In genomic region chr19:804419-805160, GRCh38 we compare ENCODE assay signal across 32 cellular contexts. TPM values are rescaled to one million over a fixed set of nuclear protein-coding genes. Genes with fewer than 3 reads are reported as not detected.
DNase-seq lines count a peak whose midpoint lies in the region; ATAC-seq, FAIRE-seq and TF ChIP-seq lines count a peak whose summit lies in the region.
"Had no signal": no experiment of that assay in that cellular context is flagged by ENCODE, and none has a peak within 500 bp of the region (broad histone marks: within the 10 kb centered on the region; RNA-seq: fewer than 3 reads in every experiment).

No MANE protein-coding gene starts in this region.

- peaks cover 80% of the 10 kb centered on the region for H3K36me3 ChIP-seq in IMR-90 (ENCODE audit: control insufficient read depth, insufficient read depth, low read length)
- peaks cover 52 to 93% of the 10 kb centered on the region in 2 experiments; a peak in 4 of 5 replicates for H3K36me3 ChIP-seq in HepG2 (replicated peaks in 1 of 2; ENCODE audit: control insufficient read depth in 1 of 2, insufficient read depth in 2 of 2, low read length in 2 of 2)

- CTCF ChIA-PET in IMR-90 (lab: Yijun Ruan, JAX) (no interaction called here), HepG2 (lab: Yijun Ruan, JAX; ENCODE audit: low intra/inter-chr PET ratio, low total read pairs) (no interaction called here)

- ATAC-seq in left cardiac atrium (no peak), left ventricle myocardium superior (no peak), IMR-90 (ENCODE audit: low read depth) (no peak), HepG2 (no peak; the same call in 2 of the 3 replicates), HG03159 (IDR thresholded peaks at IDR 0.05; ENCODE audit: unreplicated experiment) (no peak)
- ATAC-seq in stimulated activated effector memory CD8-positive, alpha-beta T cell treated with anti-CD3 and anti-CD28 coated beads, Interleukin-12 subunit alpha, Interleukin-12 subunit beta, amount 100 ng/mL, for 72 hours = no peak
- ATAC-seq: activated T-helper 17 cell treated with anti-CD3 and anti-CD28 coated beads, Interleukin-2, amount 50 U/mL, for 72 hours had no signal

- POLR2A ChIA-PET in IMR-90 (lab: Charles Lee; ENCODE audit: unreplicated experiment) (no interaction called here), HepG2 (lab: Yijun Ruan, JAX) (no interaction called here)

- H2AK5ac ChIP-seq in IMR-90 (ENCODE audit: low read depth, low read length) = no peak overlapping the region

- intact Hi-C loops in left cardiac atrium (cut with DNase I) = no loop called here
- intact Hi-C loops in left ventricle myocardium superior (cut with micrococcal nuclease) = no loop called here
- intact Hi-C loops in IMR-90 (cut with micrococcal nuclease) = no loop called here
- intact Hi-C loops in HepG2 (cut with micrococcal nuclease; ENCODE audit: unreplicated experiment) = no loop called here

- BruUV-seq in IMR-90 (replicated peaks; lab: Mats Ljungman, UMichigan) = TSS peak; percentile 50
- no TSS peak for BruUV-seq in HepG2 (replicated peaks; lab: Mats Ljungman, UMichigan)

- H3K4me1 ChIP-seq in IMR-90 (ENCODE audit: control insufficient read depth, insufficient read depth, low read length) = peaks cover 25% of the 10 kb centered on the region
- H3K4me1 ChIP-seq in HepG2 (ENCODE audit: insufficient read depth, low read length) = peaks cover 30% of the 10 kb centered on the region

- H3K18ac ChIP-seq in IMR-90 (ENCODE audit: low read depth, low read length) = no peak overlapping the region

- no peak overlapping the region for H3K4me2 ChIP-seq in IMR-90 (ENCODE audit: low read depth, low read length)
- no peak overlapping the region for H3K4me2 ChIP-seq in HepG2 (ENCODE audit: low read depth, low read length)

- no peak overlapping the region for H2BK15ac ChIP-seq in IMR-90 (ENCODE audit: low read depth, low read length)

- H4K8ac ChIP-seq in IMR-90 (ENCODE audit: low read depth in 2 of 2, low read length in 2 of 2) = no peak overlapping the region

- no peaks in the 10 kb centered on the region for H3K9me3 ChIP-seq in IMR-90 (ENCODE audit: control insufficient read depth, insufficient read depth, low read length)
- H3K9me3 ChIP-seq in HepG2 (ENCODE audit: low read length) = no peaks in the 10 kb centered on the region
- H3K9me3 ChIP-seq: Peyer's patch, sigmoid colon, suprapubic skin had no signal

- peak overlapping the region; percentile 94 for H3K27ac Mint-ChIP-seq in stimulated activated effector memory CD8-positive, alpha-beta T cell treated with anti-CD3 and anti-CD28 coated beads, Interleukin-12 subunit alpha, Interleukin-12 subunit beta, amount 100 ng/mL, for 72 hours
- H3K27ac Mint-ChIP-seq: activated T-helper 17 cell treated with anti-CD3 and anti-CD28 coated beads, Interleukin-2, amount 50 U/mL, for 72 hours; stimulated activated memory B cell treated with anti-CD40 and anti-IgM and Interleukin-4, amounts not matched to agents 10 μg/mL and 1 μg/mL and 100 μg/mL, for 72 hours had no signal

- H3K23ac ChIP-seq in IMR-90 (ENCODE audit: low read depth, low read length) = no peak overlapping the region

- H3K27ac ChIP-seq in IMR-90 (ENCODE audit: insufficient read depth, low read length) (no peak overlapping the region), HepG2 (ENCODE audit: extremely low read length, insufficient read depth, low read length) (no peak overlapping the region)
- H3K27ac ChIP-seq: dorsolateral prefrontal cortex, GM23248, Peyer's patch, suprapubic skin had no signal

- H3K9me1 ChIP-seq in IMR-90 (ENCODE audit: insufficient read depth, low read length) = peaks cover 11% of the 10 kb centered on the region; the same call in 1 of the 2 replicates

- H2BK120ac ChIP-seq in IMR-90 (ENCODE audit: low read depth, low read length) = no peak overlapping the region

- H3K79me2 ChIP-seq in HepG2 (ENCODE audit: insufficient read depth, low read length) = peaks cover 78% of the 10 kb centered on the region

- H3K27me3 ChIP-seq in IMR-90 (ENCODE audit: control insufficient read depth, insufficient read depth, low read length) = no peaks in the 10 kb centered on the region
- H3K27me3 ChIP-seq in HepG2 (ENCODE audit: control insufficient read depth in 1 of 2, insufficient read depth in 2 of 2, low read length in 2 of 2) = no peaks in the 10 kb centered on the region
- H3K27me3 ChIP-seq: dorsolateral prefrontal cortex, Peyer's patch, sigmoid colon, suprapubic skin had no signal

- H3K4me3 Mint-ChIP-seq in stimulated activated effector memory CD8-positive, alpha-beta T cell treated with anti-CD3 and anti-CD28 coated beads, Interleukin-12 subunit alpha, Interleukin-12 subunit beta, amount 100 ng/mL, for 72 hours = no peak overlapping the region
- H3K4me3 Mint-ChIP-seq: CD14-positive monocyte; stimulated activated memory B cell treated with anti-CD40 and anti-IgM and Interleukin-4, amounts not matched to agents 10 μg/mL and 1 μg/mL and 100 μg/mL, for 72 hours had no signal

- dilution Hi-C loops in IMR-90 (cut with HindIII; ENCODE audit: low sequenced_read_pairs, unreplicated experiment) = no loop called here

- TF ChIP-seq POLR2A in IMR-90 (IDR thresholded peaks at IDR 0.05; ENCODE audit: low read depth, low read length) = no peak
- TF ChIP-seq POLR2A in HepG2 (IDR thresholded peaks at IDR 0.05; ENCODE audit: insufficient read depth in 1 of 2, low read depth in 2 of 2, low read length in 2 of 2) = peak; percentile 15 to 30; a peak in 2 of 4 replicates

- H4K91ac ChIP-seq in IMR-90 (ENCODE audit: insufficient read depth, low read depth, low read length) = no peak overlapping the region

- H2BK20ac ChIP-seq in IMR-90 (ENCODE audit: low read depth, low read length) = no peak overlapping the region

- 94% methylated on average over 42 of the region's 53 CpGs; no CpG with 5 or more reads in 1 of the 2 experiments for WGBS in IMR-90 (ENCODE audit: extremely low coverage in 2 of 2, insufficient read length in 1 of 2), 2 experiments
- 96% methylated on average over 16 of the region's 53 CpGs for WGBS in HepG2 (ENCODE audit: low lambda C conversion rate)

- H4K5ac ChIP-seq in IMR-90 (ENCODE audit: low read depth, low read length) = no peak overlapping the region

- H2AFZ ChIP-seq in IMR-90 (replicated peaks; ENCODE audit: low read length, poor library complexity) (no peak overlapping the region), HepG2 (ENCODE audit: low read length) (no peak overlapping the region)
- H2AFZ ChIP-seq: GM23248 had no signal

- FAIRE-seq in HepG2 (lab: Jason Lieb, UNC) = no peak
- FAIRE-seq: astrocyte, keratinocyte, urothelium cell line had no signal

- no peak overlapping the region for H3K4me3 ChIP-seq in IMR-90 (ENCODE audit: insufficient read depth, low read depth, low read length)
- H3K4me3 ChIP-seq in HepG2 (replicated peaks in 1 of 3; ENCODE audit: insufficient read depth in 1 of 3, low read depth in 2 of 3, low read length in 3 of 3) = no peak overlapping the region
- H3K4me3 ChIP-seq: dorsolateral prefrontal cortex, GM23248, lung, Peyer's patch, sigmoid colon, suprapubic skin had no signal

- TF ChIP-seq EP300 in HepG2 (IDR thresholded peaks at IDR 0.05; ENCODE audit: low read depth in 2 of 2, low read length in 2 of 2) (no peak), HepG2 (CRISPR knock-in tag; IDR thresholded peaks at IDR 0.05; ENCODE audit: borderline replicate concordance) (no peak)

- H4K20me1 ChIP-seq in IMR-90 (ENCODE audit: insufficient read depth, low read length) = peaks cover 100% of the 10 kb centered on the region
- peaks cover 88% of the 10 kb centered on the region for H4K20me1 ChIP-seq in HepG2 (ENCODE audit: insufficient read depth, low read length)

- H3K36me3 Mint-ChIP-seq in stimulated activated effector memory CD8-positive, alpha-beta T cell treated with anti-CD3 and anti-CD28 coated beads, Interleukin-12 subunit alpha, Interleukin-12 subunit beta, amount 100 ng/mL, for 72 hours = peaks cover 99% of the 10 kb centered on the region

- H2AK9ac ChIP-seq in IMR-90 (replicated peaks; ENCODE audit: low read depth, low read length, poor library complexity) = no peak overlapping the region

- peaks cover 61% of the 10 kb centered on the region for H3K4me1 Mint-ChIP-seq in stimulated activated effector memory CD8-positive, alpha-beta T cell treated with anti-CD3 and anti-CD28 coated beads, Interleukin-12 subunit alpha, Interleukin-12 subunit beta, amount 100 ng/mL, for 72 hours

- TF ChIP-seq RAD21 in IMR-90 (IDR thresholded peaks at IDR 0.05; ENCODE audit: low read length) (no peak), HepG2 (CRISPR knock-in tag; IDR thresholded peaks at IDR 0.05) (no peak)

- no peak overlapping the region for H3K4ac ChIP-seq in IMR-90 (ENCODE audit: low read depth, low read length)

- DNase-seq in left cardiac atrium = peak; percentile 22
- no peak for DNase-seq in left ventricle myocardium superior
- DNase-seq in IMR-90 = no peak
- no peak for DNase-seq in HepG2 (ENCODE audit: low spot score)
- no peak for DNase-seq in stimulated activated effector memory CD8-positive, alpha-beta T cell treated with anti-CD3 and anti-CD28 coated beads, Interleukin-12 subunit alpha, Interleukin-12 subunit beta, amount 100 ng/mL, for 72 hours (ENCODE audit: low spot score in 2 of 2)
- DNase-seq in OCI-M1 (lab: John Stamatoyannopoulos, UW) = no peak
- no peak for DNase-seq in AG20443 (ENCODE audit: low spot score)
- DNase-seq: activated CD4-positive, alpha-beta T cell treated with anti-CD3 and anti-CD28 coated beads, Interleukin-2, amount 50 U/mL, for 1 hour; dorsolateral prefrontal cortex; glutamatergic neuron; GM23248; NCI-H1417; NCI-H2029 treated with DMSO at 0.1 percent for 48 hours; NCI-H2227 treated with DMSO at 0.1 percent for 48 hours; NCI-H526 treated with DMSO at 0.1 percent for 48 hours; Peyer's patch; sigmoid colon; stimulated activated CD4-positive, alpha-beta T cell treated with anti-CD3 and anti-CD28 coated beads, Interleukin-4, amount 100 ng/mL, for 24 hours had no signal

- TF ChIP-seq CTCF in IMR-90 (conservative IDR thresholded peaks at IDR 0.05; ENCODE audit: low read depth, low read length) (no peak), HepG2 (CRISPR knock-in tag; IDR thresholded peaks at IDR 0.05) (no peak)

- H3K9me3 Mint-ChIP-seq in stimulated activated effector memory CD8-positive, alpha-beta T cell treated with anti-CD3 and anti-CD28 coated beads, Interleukin-12 subunit alpha, Interleukin-12 subunit beta, amount 100 ng/mL, for 72 hours = no peaks in the 10 kb centered on the region
- H3K9me3 Mint-ChIP-seq: activated T-helper 17 cell treated with anti-CD3 and anti-CD28 coated beads, Interleukin-2, amount 50 U/mL, for 72 hours; CD14-positive monocyte; neural crest cell; stimulated activated memory B cell treated with anti-CD40 and anti-IgM and Interleukin-4, amounts not matched to agents 10 μg/mL and 1 μg/mL and 100 μg/mL, for 72 hours had no signal

- no peak overlapping the region for H3K56ac ChIP-seq in IMR-90 (ENCODE audit: extremely low read depth, insufficient read depth, low read length)

- in situ Hi-C loops in IMR-90 (cut with MboI; ENCODE audit: low sequenced_read_pairs) = no loop called here
- in situ Hi-C loops in HepG2 (cut with HindIII; ENCODE audit: extremely low pct_ligation_motif_present, low pct_unique_long_range_greater_than_20kb) = no loop called here

- H3K14ac ChIP-seq in IMR-90 (replicated peaks; ENCODE audit: low read depth, low read length) = no peak overlapping the region

- H2BK5ac ChIP-seq in IMR-90 (ENCODE audit: low read depth, low read length, poor library complexity, severe bottlenecking) = no peak overlapping the region

- H3K9ac ChIP-seq in IMR-90 (ENCODE audit: low read depth, low read length) (no peak overlapping the region), HepG2 (ENCODE audit: insufficient read depth, low read depth, low read length) (no peak overlapping the region)
- H3K9ac ChIP-seq: GM23248 had no signal

- H3K79me1 ChIP-seq in IMR-90 (ENCODE audit: low read depth in 1 of 2, low read length in 2 of 2) = peaks cover 5 to 47% of the 10 kb centered on the region in 2 experiments

RNA-seq across cellular contexts. Expression of gene PTBP1, which starts 7.3 kb away (rescaled TPM):
- total RNA-seq in left cardiac atrium (100 to 1,000 TPM in 1 of 2 donors, 10 to 100 TPM in 1; 90.1 to 131 TPM), left ventricle myocardium superior (58.1 TPM), IMR-90 (2012; rRNA removed) (95.5 and 146 TPM in 2 replicates), HepG2 (2016; rRNA removed; fragmentation: Illumina TruSeq; extraction: Trizol) (188 and 195 TPM in 2 replicates)
- polyA plus RNA-seq in IMR-90 (2012; rRNA removed) (269 and 483 TPM in 2 replicates), HepG2 (2011; rRNA removed) (288 and 314 TPM in 2 replicates)
- 96.3 and 257 TPM in 2 replicates for polyA plus RNA-seq in IMR-90 (2012; cell fraction: cytosol; rRNA removed)
- polyA plus RNA-seq in IMR-90 (2012; cell fraction: nucleus; rRNA removed; ENCODE audit: low replicate concordance) = 324 and 629 TPM in 2 replicates
- total RNA-seq in HepG2 (2016; cell fraction: cytosol; rRNA removed; fragmentation: Illumina TruSeq; extraction: Trizol; ENCODE audit: low read depth) = 49.8 and 51.1 TPM in 2 replicates
- total RNA-seq in HepG2 (2016; cell fraction: insoluble cytoplasmic fraction; rRNA removed; fragmentation: Illumina TruSeq; extraction: Trizol) = 161 and 198 TPM in 2 replicates
- total RNA-seq in HepG2 (2016; cell fraction: membrane; rRNA removed; fragmentation: Illumina TruSeq; extraction: Trizol) = 106 and 109 TPM in 2 replicates
- total RNA-seq in HepG2 (2016; cell fraction: nucleus; rRNA removed; fragmentation: Illumina TruSeq; extraction: Trizol) = 117 and 125 TPM in 2 replicates
- 80.5 and 107 TPM in 2 replicates for polyA plus RNA-seq in HepG2 (2011; cell fraction: cytosol; rRNA removed)
- polyA plus RNA-seq in HepG2 (2011; cell fraction: nucleus; rRNA removed) = 339 and 475 TPM in 2 replicates
- polyA plus RNA-seq in HepG2 (2012) = 291 and 347 TPM in 2 replicates
- polyA plus RNA-seq in HepG2 (2016; cell fraction: cytosol; fragmentation: Illumina TruSeq; extraction: Trizol; ENCODE audit: low read depth) = 51.1 and 55.1 TPM in 2 replicates
- polyA plus RNA-seq in HepG2 (2016; cell fraction: insoluble cytoplasmic fraction; fragmentation: Illumina TruSeq; extraction: Trizol; ENCODE audit: low read depth) = 208 and 235 TPM in 2 replicates
- polyA plus RNA-seq in HepG2 (2016; cell fraction: membrane; fragmentation: Illumina TruSeq; extraction: Trizol; ENCODE audit: low read depth) = 112 TPM in 2 replicates
- polyA plus RNA-seq in HepG2 (2016; cell fraction: nucleus; fragmentation: Illumina TruSeq; extraction: Trizol; ENCODE audit: insufficient read depth, low read depth) = 264 and 280 TPM in 2 replicates
- 302 and 434 TPM in 2 replicates for polyA minus RNA-seq in HepG2 (2011; rRNA and poly(A)+ RNA removed; ENCODE audit: low replicate concordance)
- polyA minus RNA-seq in HepG2 (2011; cell fraction: cytosol; rRNA and poly(A)+ RNA removed) = 155 and 182 TPM in 2 replicates
- polyA minus RNA-seq in HepG2 (2011; cell fraction: nucleus; rRNA and poly(A)+ RNA removed) = 142 and 164 TPM in 2 replicates

RNA-seq across cellular contexts. Expression of gene PLPPR3, which starts 17.2 kb away (rescaled TPM):
- total RNA-seq in left cardiac atrium = under 1 TPM; 0.21 to 0.27 TPM
- total RNA-seq in left ventricle myocardium superior = not detected
- 0.36 and 0.56 TPM in 2 replicates for total RNA-seq in IMR-90 (2012; rRNA removed)
- polyA plus RNA-seq in IMR-90 (2012; rRNA removed) = 1.2 and 2.0 TPM in 2 replicates
- polyA plus RNA-seq in IMR-90 (2012; cell fraction: cytosol; rRNA removed) = 1.0 and 4.3 TPM in 2 replicates
- 1.4 and 3.6 TPM in 2 replicates for polyA plus RNA-seq in IMR-90 (2012; cell fraction: nucleus; rRNA removed; ENCODE audit: low replicate concordance)
- 0.07 TPM in 1 of 2 replicates, not detected in the other for total RNA-seq in HepG2 (2016; rRNA removed; fragmentation: Illumina TruSeq; extraction: Trizol)
- total RNA-seq in HepG2 (2016; cell fraction: cytosol; rRNA removed; fragmentation: Illumina TruSeq; extraction: Trizol; ENCODE audit: low read depth) = not detected in 2 replicates
- total RNA-seq in HepG2 (2016; cell fraction: insoluble cytoplasmic fraction; rRNA removed; fragmentation: Illumina TruSeq; extraction: Trizol) = 0.09 TPM in 1 of 2 replicates, not detected in the other
- not detected in 2 replicates for total RNA-seq in HepG2 (2016; cell fraction: membrane; rRNA removed; fragmentation: Illumina TruSeq; extraction: Trizol)
- total RNA-seq in HepG2 (2016; cell fraction: nucleus; rRNA removed; fragmentation: Illumina TruSeq; extraction: Trizol) = not detected in 2 replicates
- 0.16 and 0.17 TPM in 2 replicates for polyA plus RNA-seq in HepG2 (2011; rRNA removed)
- polyA plus RNA-seq in HepG2 (2011; cell fraction: cytosol; rRNA removed) = 0.14 and 0.19 TPM in 2 replicates
- polyA plus RNA-seq in HepG2 (2011; cell fraction: nucleus; rRNA removed) = 0.19 and 0.34 TPM in 2 replicates
- polyA plus RNA-seq in HepG2 (2012) = 0.27 TPM in 1 of 2 replicates, not detected in the other
- not detected in 2 replicates for polyA plus RNA-seq in HepG2 (2016; cell fraction: cytosol; fragmentation: Illumina TruSeq; extraction: Trizol; ENCODE audit: low read depth)
- not detected in 2 replicates for polyA plus RNA-seq in HepG2 (2016; cell fraction: insoluble cytoplasmic fraction; fragmentation: Illumina TruSeq; extraction: Trizol; ENCODE audit: low read depth)
- not detected in 2 replicates for polyA plus RNA-seq in HepG2 (2016; cell fraction: membrane; fragmentation: Illumina TruSeq; extraction: Trizol; ENCODE audit: low read depth)
- not detected in 2 replicates for polyA plus RNA-seq in HepG2 (2016; cell fraction: nucleus; fragmentation: Illumina TruSeq; extraction: Trizol; ENCODE audit: insufficient read depth, low read depth)
- 0.16 and 0.22 TPM in 2 replicates for polyA minus RNA-seq in HepG2 (2011; rRNA and poly(A)+ RNA removed; ENCODE audit: low replicate concordance)
- polyA minus RNA-seq in HepG2 (2011; cell fraction: cytosol; rRNA and poly(A)+ RNA removed) = not detected in 2 replicates
- not detected in 2 replicates for polyA minus RNA-seq in HepG2 (2011; cell fraction: nucleus; rRNA and poly(A)+ RNA removed)
- total RNA-seq: activated T-helper 17 cell treated with anti-CD3 and anti-CD28 coated beads, Interleukin-2, amount 50 U/mL, for 72 hours; Peyer's patch; sigmoid colon; suprapubic skin had no signal
- polyA plus RNA-seq: CD14-positive monocyte, GM23248, keratinocyte had no signal

RNA-seq across cellular contexts. Expression of gene AZU1, which starts 23.0 kb away (rescaled TPM):
- total RNA-seq in left cardiac atrium (under 1 TPM in 1 of 2 donors, not detected in 1; 0.18 TPM), left ventricle myocardium superior (not detected), IMR-90 (2012; rRNA removed) (not detected in 2 replicates), HepG2 (2016; rRNA removed; fragmentation: Illumina TruSeq; extraction: Trizol) (not detected in 2 replicates)
- polyA plus RNA-seq in IMR-90 (2012; rRNA removed) (0.12 TPM in 1 of 2 replicates, not detected in the other), HepG2 (2011; rRNA removed) (0.08 TPM in 1 of 2 replicates, not detected in the other)
- 0.04 TPM in 1 of 2 replicates, not detected in the other for polyA plus RNA-seq in IMR-90 (2012; cell fraction: cytosol; rRNA removed)
- polyA plus RNA-seq in IMR-90 (2012; cell fraction: nucleus; rRNA removed; ENCODE audit: low replicate concordance) = 2.3 and 4.0 TPM in 2 replicates
- not detected in 2 replicates for total RNA-seq in HepG2 (2016; cell fraction: cytosol; rRNA removed; fragmentation: Illumina TruSeq; extraction: Trizol; ENCODE audit: low read depth)
- not detected in 2 replicates for total RNA-seq in HepG2 (2016; cell fraction: insoluble cytoplasmic fraction; rRNA removed; fragmentation: Illumina TruSeq; extraction: Trizol)
- total RNA-seq in HepG2 (2016; cell fraction: membrane; rRNA removed; fragmentation: Illumina TruSeq; extraction: Trizol) = not detected in 2 replicates
- not detected in 2 replicates for total RNA-seq in HepG2 (2016; cell fraction: nucleus; rRNA removed; fragmentation: Illumina TruSeq; extraction: Trizol)
- polyA plus RNA-seq in HepG2 (2011; cell fraction: cytosol; rRNA removed) = not detected in 2 replicates
- polyA plus RNA-seq in HepG2 (2011; cell fraction: nucleus; rRNA removed) = not detected in 2 replicates
- polyA plus RNA-seq in HepG2 (2012) = not detected in 2 replicates
- polyA plus RNA-seq in HepG2 (2016; cell fraction: cytosol; fragmentation: Illumina TruSeq; extraction: Trizol; ENCODE audit: low read depth) = not detected in 2 replicates
- polyA plus RNA-seq in HepG2 (2016; cell fraction: insoluble cytoplasmic fraction; fragmentation: Illumina TruSeq; extraction: Trizol; ENCODE audit: low read depth) = not detected in 2 replicates
- not detected in 2 replicates for polyA plus RNA-seq in HepG2 (2016; cell fraction: membrane; fragmentation: Illumina TruSeq; extraction: Trizol; ENCODE audit: low read depth)
- polyA plus RNA-seq in HepG2 (2016; cell fraction: nucleus; fragmentation: Illumina TruSeq; extraction: Trizol; ENCODE audit: insufficient read depth, low read depth) = not detected in 2 replicates
- polyA minus RNA-seq in HepG2 (2011; rRNA and poly(A)+ RNA removed; ENCODE audit: low replicate concordance) = not detected in 2 replicates
- polyA minus RNA-seq in HepG2 (2011; cell fraction: cytosol; rRNA and poly(A)+ RNA removed) = not detected in 2 replicates
- polyA minus RNA-seq in HepG2 (2011; cell fraction: nucleus; rRNA and poly(A)+ RNA removed) = not detected in 2 replicates
- total RNA-seq: Daoy, GM23248, M059J, mucosa of gallbladder, Peyer's patch had no signal
- polyA plus RNA-seq: GM23248, keratinocyte had no signal

RNA-seq across cellular contexts. Expression of gene PRTN3, which starts 36.2 kb away (rescaled TPM):
- not detected for total RNA-seq in left cardiac atrium
- total RNA-seq in left ventricle myocardium superior = not detected
- total RNA-seq in IMR-90 (2012; rRNA removed) = not detected in 2 replicates
- not detected in 2 replicates for polyA plus RNA-seq in IMR-90 (2012; rRNA removed)
- polyA plus RNA-seq in IMR-90 (2012; cell fraction: cytosol; rRNA removed) = not detected in 2 replicates
- polyA plus RNA-seq in IMR-90 (2012; cell fraction: nucleus; rRNA removed; ENCODE audit: low replicate concordance) = not detected in 2 replicates
- not detected in 2 replicates for total RNA-seq in HepG2 (2016; rRNA removed; fragmentation: Illumina TruSeq; extraction: Trizol)
- total RNA-seq in HepG2 (2016; cell fraction: cytosol; rRNA removed; fragmentation: Illumina TruSeq; extraction: Trizol; ENCODE audit: low read depth) = not detected in 2 replicates
- not detected in 2 replicates for total RNA-seq in HepG2 (2016; cell fraction: insoluble cytoplasmic fraction; rRNA removed; fragmentation: Illumina TruSeq; extraction: Trizol)
- total RNA-seq in HepG2 (2016; cell fraction: membrane; rRNA removed; fragmentation: Illumina TruSeq; extraction: Trizol) = not detected in 2 replicates
- not detected in 2 replicates for total RNA-seq in HepG2 (2016; cell fraction: nucleus; rRNA removed; fragmentation: Illumina TruSeq; extraction: Trizol)
- 0.10 TPM in 1 of 2 replicates, not detected in the other for polyA plus RNA-seq in HepG2 (2011; rRNA removed)
- 0.17 TPM in 1 of 2 replicates, not detected in the other for polyA plus RNA-seq in HepG2 (2011; cell fraction: cytosol; rRNA removed)
- polyA plus RNA-seq in HepG2 (2011; cell fraction: nucleus; rRNA removed) = 0.14 and 0.16 TPM in 2 replicates
- not detected in 2 replicates for polyA plus RNA-seq in HepG2 (2012)
- not detected in 2 replicates for polyA plus RNA-seq in HepG2 (2016; cell fraction: cytosol; fragmentation: Illumina TruSeq; extraction: Trizol; ENCODE audit: low read depth)
- polyA plus RNA-seq in HepG2 (2016; cell fraction: insoluble cytoplasmic fraction; fragmentation: Illumina TruSeq; extraction: Trizol; ENCODE audit: low read depth) = not detected in 2 replicates
- not detected in 2 replicates for polyA plus RNA-seq in HepG2 (2016; cell fraction: membrane; fragmentation: Illumina TruSeq; extraction: Trizol; ENCODE audit: low read depth)
- polyA plus RNA-seq in HepG2 (2016; cell fraction: nucleus; fragmentation: Illumina TruSeq; extraction: Trizol; ENCODE audit: insufficient read depth, low read depth) = not detected in 2 replicates
- polyA minus RNA-seq in HepG2 (2011; rRNA and poly(A)+ RNA removed; ENCODE audit: low replicate concordance) = 0.14 TPM in 1 of 2 replicates, not detected in the other
- not detected in 2 replicates for polyA minus RNA-seq in HepG2 (2011; cell fraction: cytosol; rRNA and poly(A)+ RNA removed)
- not detected in 2 replicates for polyA minus RNA-seq in HepG2 (2011; cell fraction: nucleus; rRNA and poly(A)+ RNA removed)
- total RNA-seq: activated T-helper 17 cell treated with anti-CD3 and anti-CD28 coated beads, Interleukin-2, amount 50 U/mL, for 72 hours; astrocyte; Daoy; GM23248; M059J; mucosa of gallbladder; neural crest cell; Peyer's patch; progenitor cell of endocrine pancreas; sigmoid colon; suprapubic skin had no signal
- polyA plus RNA-seq: CD14-positive monocyte, GM23248, keratinocyte, sigmoid colon had no signal

RNA-seq across cellular contexts. Expression of gene ELANE, which starts 47.5 kb away (rescaled TPM):
- 1 to 10 TPM; 1.5 to 2.4 TPM for total RNA-seq in left cardiac atrium
- 1.5 TPM for total RNA-seq in left ventricle myocardium superior
- total RNA-seq in IMR-90 (2012; rRNA removed) = not detected in 2 replicates
- polyA plus RNA-seq in IMR-90 (2012; rRNA removed) = 0.24 and 0.27 TPM in 2 replicates
- polyA plus RNA-seq in IMR-90 (2012; cell fraction: cytosol; rRNA removed) = 0.10 and 0.21 TPM in 2 replicates
- 1.5 and 1.6 TPM in 2 replicates for polyA plus RNA-seq in IMR-90 (2012; cell fraction: nucleus; rRNA removed; ENCODE audit: low replicate concordance)
- not detected in 2 replicates for total RNA-seq in HepG2 (2016; rRNA removed; fragmentation: Illumina TruSeq; extraction: Trizol)
- total RNA-seq in HepG2 (2016; cell fraction: cytosol; rRNA removed; fragmentation: Illumina TruSeq; extraction: Trizol; ENCODE audit: low read depth) = not detected in 2 replicates
- total RNA-seq in HepG2 (2016; cell fraction: insoluble cytoplasmic fraction; rRNA removed; fragmentation: Illumina TruSeq; extraction: Trizol) = not detected in 2 replicates
- total RNA-seq in HepG2 (2016; cell fraction: membrane; rRNA removed; fragmentation: Illumina TruSeq; extraction: Trizol) = not detected in 2 replicates
- total RNA-seq in HepG2 (2016; cell fraction: nucleus; rRNA removed; fragmentation: Illumina TruSeq; extraction: Trizol) = not detected in 2 replicates
- not detected in 2 replicates for polyA plus RNA-seq in HepG2 (2011; rRNA removed)
- not detected in 2 replicates for polyA plus RNA-seq in HepG2 (2011; cell fraction: cytosol; rRNA removed)
- not detected in 2 replicates for polyA plus RNA-seq in HepG2 (2011; cell fraction: nucleus; rRNA removed)
- polyA plus RNA-seq in HepG2 (2012) = not detected in 2 replicates
- polyA plus RNA-seq in HepG2 (2016; cell fraction: cytosol; fragmentation: Illumina TruSeq; extraction: Trizol; ENCODE audit: low read depth) = not detected in 2 replicates
- polyA plus RNA-seq in HepG2 (2016; cell fraction: insoluble cytoplasmic fraction; fragmentation: Illumina TruSeq; extraction: Trizol; ENCODE audit: low read depth) = not detected in 2 replicates
- not detected in 2 replicates for polyA plus RNA-seq in HepG2 (2016; cell fraction: membrane; fragmentation: Illumina TruSeq; extraction: Trizol; ENCODE audit: low read depth)
- polyA plus RNA-seq in HepG2 (2016; cell fraction: nucleus; fragmentation: Illumina TruSeq; extraction: Trizol; ENCODE audit: insufficient read depth, low read depth) = not detected in 2 replicates
- not detected in 2 replicates for polyA minus RNA-seq in HepG2 (2011; rRNA and poly(A)+ RNA removed; ENCODE audit: low replicate concordance)
- polyA minus RNA-seq in HepG2 (2011; cell fraction: cytosol; rRNA and poly(A)+ RNA removed) = not detected in 2 replicates
- not detected in 2 replicates for polyA minus RNA-seq in HepG2 (2011; cell fraction: nucleus; rRNA and poly(A)+ RNA removed)
- total RNA-seq: activated T-helper 17 cell treated with anti-CD3 and anti-CD28 coated beads, Interleukin-2, amount 50 U/mL, for 72 hours; astrocyte; Daoy; GM23248; M059J; mucosa of gallbladder; neural crest cell; Peyer's patch; progenitor cell of endocrine pancreas had no signal
- polyA plus RNA-seq: keratinocyte had no signal
